In the genomic region with DNA sequence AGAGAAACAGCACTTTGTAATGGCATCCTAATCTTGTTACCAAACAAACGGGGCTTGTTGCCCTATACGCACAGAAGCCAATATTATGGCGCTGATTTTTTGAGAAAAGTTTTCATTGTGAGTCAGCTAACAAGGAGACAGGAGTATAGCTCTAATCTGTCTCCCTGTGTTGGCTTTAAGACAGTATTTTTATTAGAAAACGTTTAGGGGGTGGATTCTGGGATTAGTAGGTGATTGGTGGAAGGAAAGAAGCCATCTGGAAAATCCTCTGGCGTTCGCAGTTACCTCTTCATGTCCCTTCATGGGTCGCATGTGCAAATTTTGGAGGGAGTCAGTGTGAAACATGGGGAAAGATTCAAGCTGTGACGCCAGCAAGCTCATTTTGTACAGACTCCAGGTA, we compare ENCODE assay signal across 9 cellular contexts. TPM values are rescaled to one million over a fixed set of nuclear protein-coding genes. Genes with fewer than 3 reads are reported as not detected.
DNase-seq lines count a peak whose midpoint lies in the region; ATAC-seq and TF ChIP-seq lines count a peak whose summit lies in the region.
"Had no signal": no experiment of that assay in that cellular context is flagged by ENCODE, and none has a peak within 500 bp of the region (broad histone marks: within the 10 kb centered on the region; RNA-seq: fewer than 3 reads in every experiment).

No MANE protein-coding gene starts in this region.

- no peaks in the 10 kb centered on the region for H3K9me3 ChIP-seq in IMR-90 (ENCODE audit: control insufficient read depth, insufficient read depth, low read length)
- H3K9me3 ChIP-seq in muscle layer of colon (ENCODE audit: low read length), result no peaks in the 10 kb centered on the region

- H4K5ac ChIP-seq in IMR-90 (ENCODE audit: low read depth, low read length), result peak overlapping the region; percentile 84

- DNase-seq in A172 (ENCODE audit: low spot score), result peak; percentile 59
- peak; percentile 26 for DNase-seq in IMR-90
- DNase-seq in cardiac fibroblast (ENCODE audit: low read depth in 2 of 2), result peak; percentile 44 to 46
- no peak for DNase-seq in effector CD8-positive, alpha-beta T cell (lab: John Stamatoyannopoulos, UW)
- DNase-seq in NCI-H526 (lab: John Stamatoyannopoulos, UW), result no peak
- DNase-seq in left lobe of liver (ENCODE audit: low spot score), result no peak

- TF ChIP-seq POLR2A in IMR-90 (IDR thresholded peaks at IDR 0.05; ENCODE audit: low read depth, low read length), result no peak

- H2BK15ac ChIP-seq in IMR-90 (ENCODE audit: low read depth, low read length), result peak overlapping the region; percentile 37; the same call in 1 of the 3 replicates

- H4K8ac ChIP-seq in IMR-90 (ENCODE audit: low read depth in 2 of 2, low read length in 2 of 2), result peak overlapping the region; percentile 80 to 92

- H3K36me3 ChIP-seq in IMR-90 (ENCODE audit: control insufficient read depth, insufficient read depth, low read length) (peaks cover 3% of the 10 kb centered on the region; the same call in 1 of the 2 replicates), muscle layer of colon (ENCODE audit: insufficient read depth, low read length) (no peaks in the 10 kb centered on the region)

- H2AFZ ChIP-seq in IMR-90 (replicated peaks; ENCODE audit: low read length, poor library complexity), result peak overlapping the region; percentile 87

- ATAC-seq in IMR-90 (ENCODE audit: low read depth) (no peak), left lobe of liver (no peak), GM21526 (IDR thresholded peaks at IDR 0.05; ENCODE audit: low FRiP score, unreplicated experiment) (no peak)

- H4K91ac ChIP-seq in IMR-90 (ENCODE audit: insufficient read depth, low read depth, low read length), result peak overlapping the region; percentile 76

- peaks cover 14 to 24% of the 10 kb centered on the region in 2 experiments; a peak in 3 of 4 replicates for H3K79me1 ChIP-seq in IMR-90 (ENCODE audit: low read depth in 1 of 2, low read length in 2 of 2)

- TF ChIP-seq CTCF in IMR-90 (conservative IDR thresholded peaks at IDR 0.05; ENCODE audit: low read depth, low read length), result no peak
- no peak for TF ChIP-seq CTCF in cardiac fibroblast (IDR thresholded peaks at IDR 0.05; ENCODE audit: low read depth, low read length)

- peak overlapping the region; percentile 88 for H3K4ac ChIP-seq in IMR-90 (ENCODE audit: low read depth, low read length)

- H2BK120ac ChIP-seq in IMR-90 (ENCODE audit: low read depth, low read length), result peak overlapping the region; percentile 29

- H3K9ac ChIP-seq in IMR-90 (ENCODE audit: low read depth, low read length), result peak overlapping the region; percentile 79
- H3K9ac ChIP-seq in muscle layer of colon (ENCODE audit: low read length), result peak overlapping the region; percentile 82

- H4K20me1 ChIP-seq in IMR-90 (ENCODE audit: insufficient read depth, low read length), result no peaks in the 10 kb centered on the region

- H3K14ac ChIP-seq in IMR-90 (replicated peaks; ENCODE audit: low read depth, low read length), result peak overlapping the region; percentile 94

- peak overlapping the region; percentile 80 for H2AK5ac ChIP-seq in IMR-90 (ENCODE audit: low read depth, low read length)

- H3K27me3 ChIP-seq in IMR-90 (ENCODE audit: control insufficient read depth, insufficient read depth, low read length) (no peaks in the 10 kb centered on the region), muscle layer of colon (ENCODE audit: control insufficient read depth in 1 of 2, insufficient read depth in 2 of 2, low read length in 2 of 2) (no peaks in the 10 kb centered on the region)

- H2BK20ac ChIP-seq in IMR-90 (ENCODE audit: low read depth, low read length), result peak overlapping the region; percentile 31; the same call in 1 of the 2 replicates

- BruUV-seq in IMR-90 (replicated peaks; lab: Mats Ljungman, UMichigan), result no TSS peak

- WGBS in IMR-90 (ENCODE audit: extremely low coverage in 2 of 2, insufficient read length in 1 of 2), 2 experiments, result 40% methylated on average over 3 of the region's 8 CpGs; no CpG with 5 or more reads in 1 of the 2 experiments

- peak overlapping the region; percentile 19 for H3K23ac ChIP-seq in IMR-90 (ENCODE audit: low read depth, low read length)

- peak overlapping the region; percentile 80 for H2BK5ac ChIP-seq in IMR-90 (ENCODE audit: low read depth, low read length, poor library complexity, severe bottlenecking)

- POLR2A ChIA-PET in IMR-90 (lab: Charles Lee; ENCODE audit: unreplicated experiment), result no interaction called here

- CTCF ChIA-PET in IMR-90 (lab: Yijun Ruan, JAX), result interaction anchor here (0.7 kb wide), 1 partner anchor 64 kb away, joined by 3 read pairs; no protein-coding TSS in a partner anchor

- H3K27ac ChIP-seq in IMR-90 (ENCODE audit: insufficient read depth, low read length) (peak overlapping the region; percentile 85; the same call in 1 of the 2 replicates), muscle layer of colon (ENCODE audit: low read depth, low read length) (peak overlapping the region; percentile 94)

- in situ Hi-C loops in IMR-90 (cut with MboI; ENCODE audit: low sequenced_read_pairs), result no loop called here

- H3K9me1 ChIP-seq in IMR-90 (ENCODE audit: insufficient read depth, low read length), result peaks cover 3% of the 10 kb centered on the region; the same call in 1 of the 2 replicates

- TF ChIP-seq RAD21 in IMR-90 (IDR thresholded peaks at IDR 0.05; ENCODE audit: low read length), result no peak

- H3K4me2 ChIP-seq in IMR-90 (ENCODE audit: low read depth, low read length), result peak overlapping the region; percentile 95

- peaks cover 4% of the 10 kb centered on the region for H3K4me1 ChIP-seq in IMR-90 (ENCODE audit: control insufficient read depth, insufficient read depth, low read length)
- peaks cover 7% of the 10 kb centered on the region for H3K4me1 ChIP-seq in muscle layer of colon (ENCODE audit: insufficient read depth, low read length)

- intact Hi-C loops in IMR-90 (cut with micrococcal nuclease), result loop anchor here (5.0 kb wide), 1 partner anchor 172 kb away; no protein-coding TSS in a partner anchor

- H2AK9ac ChIP-seq in IMR-90 (replicated peaks; ENCODE audit: low read depth, low read length, poor library complexity), result no peak overlapping the region

- H3K56ac ChIP-seq in IMR-90 (ENCODE audit: extremely low read depth, insufficient read depth, low read length), result peak overlapping the region; percentile 85

- dilution Hi-C loops in IMR-90 (cut with HindIII; ENCODE audit: low sequenced_read_pairs, unreplicated experiment), result no loop called here

- H3K4me3 ChIP-seq in IMR-90 (ENCODE audit: insufficient read depth, low read depth, low read length) (peak overlapping the region; percentile 13; the same call in 1 of the 2 replicates), cardiac fibroblast (replicated peaks in 1 of 2; ENCODE audit: low read depth in 2 of 2, low read length in 2 of 2) (no peak overlapping the region), muscle layer of colon (ENCODE audit: low read depth in 1 of 2, low read length in 2 of 2) (peak overlapping the region; percentile 91 to 93)

- peak overlapping the region; percentile 93 for H3K18ac ChIP-seq in IMR-90 (ENCODE audit: low read depth, low read length)

TF ChIP-seq in IMR-90, 13 proteins besides CTCF, POLR2A, EP300 and RAD21:
- no peak for TF ChIP-seq MAFK (IDR thresholded peaks at IDR 0.05; ENCODE audit: low read depth, low read length)
- TF ChIP-seq NFE2L2 (IDR thresholded peaks at IDR 0.05; ENCODE audit: low read depth, low read length), result no peak
- no peak for TF ChIP-seq MAZ (IDR thresholded peaks at IDR 0.05; ENCODE audit: borderline replicate concordance, low read depth, low read length)
- no peak for TF ChIP-seq CHD1 (IDR thresholded peaks at IDR 0.05; ENCODE audit: low read depth, low read length)
- no peak for TF ChIP-seq CEBPB (IDR thresholded peaks at IDR 0.05; ENCODE audit: low read depth, low read length)
- TF ChIP-seq, protein P1, sequence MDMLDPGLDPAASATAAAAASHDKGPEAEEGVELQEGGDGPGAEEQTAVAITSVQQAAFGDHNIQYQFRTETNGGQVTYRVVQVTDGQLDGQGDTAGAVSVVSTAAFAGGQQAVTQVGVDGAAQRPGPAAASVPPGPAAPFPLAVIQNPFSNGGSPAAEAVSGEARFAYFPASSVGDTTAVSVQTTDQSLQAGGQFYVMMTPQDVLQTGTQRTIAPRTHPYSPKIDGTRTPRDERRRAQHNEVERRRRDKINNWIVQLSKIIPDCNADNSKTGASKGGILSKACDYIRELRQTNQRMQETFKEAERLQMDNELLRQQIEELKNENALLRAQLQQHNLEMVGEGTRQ (IDR thresholded peaks at IDR 0.05; ENCODE audit: low read depth, low read length), result no peak
- TF ChIP-seq SMC3 (IDR thresholded peaks at IDR 0.05; ENCODE audit: low read depth, low read length), result no peak
- TF ChIP-seq RCOR1 (IDR thresholded peaks at IDR 0.05; ENCODE audit: insufficient replicate concordance, low read length), result no peak
- TF ChIP-seq MXI1 (IDR thresholded peaks at IDR 0.05; ENCODE audit: borderline replicate concordance, low read depth, low read length), result no peak
- TF ChIP-seq, protein P2, sequence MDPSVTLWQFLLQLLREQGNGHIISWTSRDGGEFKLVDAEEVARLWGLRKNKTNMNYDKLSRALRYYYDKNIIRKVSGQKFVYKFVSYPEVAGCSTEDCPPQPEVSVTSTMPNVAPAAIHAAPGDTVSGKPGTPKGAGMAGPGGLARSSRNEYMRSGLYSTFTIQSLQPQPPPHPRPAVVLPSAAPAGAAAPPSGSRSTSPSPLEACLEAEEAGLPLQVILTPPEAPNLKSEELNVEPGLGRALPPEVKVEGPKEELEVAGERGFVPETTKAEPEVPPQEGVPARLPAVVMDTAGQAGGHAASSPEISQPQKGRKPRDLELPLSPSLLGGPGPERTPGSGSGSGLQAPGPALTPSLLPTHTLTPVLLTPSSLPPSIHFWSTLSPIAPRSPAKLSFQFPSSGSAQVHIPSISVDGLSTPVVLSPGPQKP (IDR thresholded peaks at IDR 0.05; ENCODE audit: borderline replicate concordance, low read depth, low read length), result no peak
- no peak for TF ChIP-seq BHLHE40 (IDR thresholded peaks at IDR 0.05; ENCODE audit: low read depth, low read length)
- TF ChIP-seq FOS (IDR thresholded peaks at IDR 0.05; ENCODE audit: low read depth, low read length), result no peak
- no peak for TF ChIP-seq RFX5 (IDR thresholded peaks at IDR 0.05; ENCODE audit: low read depth, low read length)

RNA-seq across cellular contexts. Expression of a gene that starts 0.7 kb away (rescaled TPM):
- total RNA-seq in A172 (2014; rRNA removed; shearing (Covaris generic)), result 101 and 107 TPM in 2 replicates
- total RNA-seq in IMR-90 (2012; rRNA removed), result 46.9 and 58.8 TPM in 2 replicates
- polyA plus RNA-seq in IMR-90 (2012; rRNA removed), result 27.8 and 29.4 TPM in 2 replicates
- 13.0 and 22.9 TPM in 2 replicates for polyA plus RNA-seq in IMR-90 (2012; cell fraction: cytosol; rRNA removed)
- 4.8 and 31.4 TPM in 2 replicates for polyA plus RNA-seq in IMR-90 (2012; cell fraction: nucleus; rRNA removed; ENCODE audit: low replicate concordance)
- 2.0 TPM for total RNA-seq in left lobe of liver

RNA-seq across cellular contexts. Expression of a gene that starts 54.4 kb away (rescaled TPM):
- 6.8 and 8.0 TPM in 2 replicates for total RNA-seq in A172 (2014; rRNA removed; shearing (Covaris generic))
- total RNA-seq in IMR-90 (2012; rRNA removed) (11.1 and 14.9 TPM in 2 replicates), left lobe of liver (not detected)
- 8.5 and 11.8 TPM in 2 replicates for polyA plus RNA-seq in IMR-90 (2012; rRNA removed)
- 5.2 and 5.5 TPM in 2 replicates for polyA plus RNA-seq in IMR-90 (2012; cell fraction: cytosol; rRNA removed)
- 16.8 and 54.4 TPM in 2 replicates for polyA plus RNA-seq in IMR-90 (2012; cell fraction: nucleus; rRNA removed; ENCODE audit: low replicate concordance)
- total RNA-seq: activated CD8-positive, alpha-beta memory T cell treated with anti-CD3 and anti-CD28 coated beads for 36 hours had no signal

Comparison
In these comparisons a context has a peak if more than half of its experiments do, and no peak if none do; other contexts are left out.
1. DNase-seq: peak in A172 (single experiment), IMR-90 (single experiment) and cardiac fibroblast (2 of 2); none in effector CD8-positive, alpha-beta T cell (single experiment), NCI-H526 (0 of 2) and left lobe of liver (single experiment).
2. H3K4me3 ChIP-seq: peak in IMR-90 (single experiment) and muscle layer of colon (2 of 2); none in cardiac fibroblast (0 of 2).
3. RNA of a gene that starts 0.7 kb away (total RNA-seq): 101 to 107 TPM in A172 and 46.9 to 58.8 TPM in IMR-90; 2.0 TPM in left lobe of liver (single experiment); every median in the first group is over 10 times any median in the second.